2 cellular contexts compared by ENCODE assay signal in genomic region chr3:127747066-127747465, GRCh38.
TF ChIP-seq lines count a peak whose summit lies in the region.

No MANE protein-coding gene starts in this region.

TF ChIP-seq in IMR-90, 13 proteins besides CTCF, POLR2A, EP300 and RAD21:
- TF ChIP-seq SMC3 (IDR thresholded peaks at IDR 0.05; ENCODE audit: low read depth, low read length), result no peak
- TF ChIP-seq BHLHE40 (IDR thresholded peaks at IDR 0.05; ENCODE audit: low read depth, low read length), result no peak
- no peak for TF ChIP-seq RFX5 (IDR thresholded peaks at IDR 0.05; ENCODE audit: low read depth, low read length)
- TF ChIP-seq RCOR1 (IDR thresholded peaks at IDR 0.05; ENCODE audit: insufficient replicate concordance, low read length), result no peak
- no peak for TF ChIP-seq MAFK (IDR thresholded peaks at IDR 0.05; ENCODE audit: low read depth, low read length)
- TF ChIP-seq CHD1 (IDR thresholded peaks at IDR 0.05; ENCODE audit: low read depth, low read length), result no peak
- TF ChIP-seq FOS (IDR thresholded peaks at IDR 0.05; ENCODE audit: low read depth, low read length), result no peak
- TF ChIP-seq, protein P1, sequence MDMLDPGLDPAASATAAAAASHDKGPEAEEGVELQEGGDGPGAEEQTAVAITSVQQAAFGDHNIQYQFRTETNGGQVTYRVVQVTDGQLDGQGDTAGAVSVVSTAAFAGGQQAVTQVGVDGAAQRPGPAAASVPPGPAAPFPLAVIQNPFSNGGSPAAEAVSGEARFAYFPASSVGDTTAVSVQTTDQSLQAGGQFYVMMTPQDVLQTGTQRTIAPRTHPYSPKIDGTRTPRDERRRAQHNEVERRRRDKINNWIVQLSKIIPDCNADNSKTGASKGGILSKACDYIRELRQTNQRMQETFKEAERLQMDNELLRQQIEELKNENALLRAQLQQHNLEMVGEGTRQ (IDR thresholded peaks at IDR 0.05; ENCODE audit: low read depth, low read length), result no peak

TF ChIP-seq in GM12878, 131 proteins besides CTCF, POLR2A, EP300 and RAD21:
- TF ChIP-seq, protein P2, sequence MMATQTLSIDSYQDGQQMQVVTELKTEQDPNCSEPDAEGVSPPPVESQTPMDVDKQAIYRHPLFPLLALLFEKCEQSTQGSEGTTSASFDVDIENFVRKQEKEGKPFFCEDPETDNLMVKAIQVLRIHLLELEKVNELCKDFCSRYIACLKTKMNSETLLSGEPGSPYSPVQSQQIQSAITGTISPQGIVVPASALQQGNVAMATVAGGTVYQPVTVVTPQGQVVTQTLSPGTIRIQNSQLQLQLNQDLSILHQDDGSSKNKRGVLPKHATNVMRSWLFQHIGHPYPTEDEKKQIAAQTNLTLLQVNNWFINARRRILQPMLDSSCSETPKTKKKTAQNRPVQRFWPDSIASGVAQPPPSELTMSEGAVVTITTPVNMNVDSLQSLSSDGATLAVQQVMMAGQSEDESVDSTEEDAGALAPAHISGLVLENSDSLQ (IDR thresholded peaks at IDR 0.05), result no peak
- TF ChIP-seq HDAC2 (IDR thresholded peaks at IDR 0.05) (no peak), IRF4 (IDR thresholded peaks at IDR 0.05; ENCODE audit: low read depth, low read length) (no peak), GABPA (IDR thresholded peaks at IDR 0.05; ENCODE audit: low read depth) (no peak), LARP7 (IDR thresholded peaks at IDR 0.05) (no peak), RBBP5 (conservative IDR thresholded peaks at IDR 0.05) (no peak), CBX5 (IDR thresholded peaks at IDR 0.05; ENCODE audit: low read depth) (no peak), TCF12 (IDR thresholded peaks at IDR 0.05; ENCODE audit: low read depth, low read length) (no peak), ZNF687 (IDR thresholded peaks at IDR 0.05) (no peak), NR2F1 (conservative IDR thresholded peaks at IDR 0.05) (no peak), SRF (IDR thresholded peaks at IDR 0.05; ENCODE audit: low read depth in 2 of 2, low read length in 2 of 2) (no peak), PML (IDR thresholded peaks at IDR 0.05; ENCODE audit: low read length) (no peak), STAT3 (IDR thresholded peaks at IDR 0.05; ENCODE audit: low read depth, low read length) (no peak), PAX5 (IDR thresholded peaks at IDR 0.05; ENCODE audit: borderline replicate concordance, low read depth, low read length) (no peak), ATF7 (IDR thresholded peaks at IDR 0.05; ENCODE audit: low read depth) (no peak), ESRRA (IDR thresholded peaks at IDR 0.05; ENCODE audit: low read length) (no peak), KAT2A (conservative IDR thresholded peaks at IDR 0.05; ENCODE audit: control insufficient read depth, low read depth, low read length) (no peak), MYC (IDR thresholded peaks at IDR 0.05; ENCODE audit: insufficient read depth, insufficient read length, insufficient replicate concordance, low read length, severe bottlenecking) (no peak)
TF ChIP-seq in GM12878: peak in this region for 0.
